In genomic region chr11:83219095-83219494, GRCh38 we compare ENCODE assay signal across 11 cellular contexts. TPM values are rescaled to one million over a fixed set of nuclear protein-coding genes. Genes with fewer than 3 reads are reported as not detected.
A peak's percentile ranks its signal among the peaks of the same experiment; 100 is the strongest.
DNase-seq lines count a peak whose midpoint lies in the region; ATAC-seq and TF ChIP-seq lines count a peak whose summit lies in the region.
"Had no signal": no experiment of that assay in that cellular context is flagged by ENCODE, and none has a peak within 500 bp of the region (broad histone marks: within the 10 kb centered on the region; RNA-seq: fewer than 3 reads in every experiment).

No MANE protein-coding gene starts in this region.

- POLR2A ChIA-PET in A673 (lab: Charles Lee; ENCODE audit: low non-redundant PET) = no interaction called here

- no peaks in the 10 kb centered on the region for H3K36me3 ChIP-seq in A673 (ENCODE audit: insufficient read depth, low read length, poor library complexity, severe bottlenecking)

- H3K27me3 ChIP-seq in A673 (replicated peaks; ENCODE audit: insufficient read depth, low read depth, low read length, poor library complexity) = no peaks in the 10 kb centered on the region
- H3K27me3 ChIP-seq: tibial artery had no signal

- H3K27ac ChIP-seq in A673 (ENCODE audit: low read depth, low read length, poor library complexity, severe bottlenecking) = no peak overlapping the region
- H3K27ac ChIP-seq: tibial artery had no signal

- no TSS peak for BruUV-seq in A673 (replicated peaks; lab: Mats Ljungman, UMichigan)

- no peaks in the 10 kb centered on the region for H3K4me1 ChIP-seq in A673 (ENCODE audit: insufficient read depth, low read length, poor library complexity, severe bottlenecking)
- H3K4me1 ChIP-seq: tibial artery had no signal

- DNase-seq in A673 (ENCODE audit: low spot score) (peak; percentile 37), GM10266 (ENCODE audit: extremely low spot score) (no peak), NCI-H1417 treated with DMSO at 0.1 percent for 48 hours (lab: John Stamatoyannopoulos, UW) (peak; percentile 4), dermis blood vessel endothelial cell (peak; percentile 5), SKM-1 (lab: John Stamatoyannopoulos, UW; ENCODE audit: unreplicated experiment) (no peak), NCI-H2107 treated with DMSO at 0.1 percent for 48 hours (lab: John Stamatoyannopoulos, UW; ENCODE audit: unreplicated experiment) (no peak), NCI-H1436 (lab: John Stamatoyannopoulos, UW) (no peak)
- DNase-seq: NCI-H2029 treated with DMSO at 0.1 percent for 48 hours, tibial artery had no signal

- CTCF ChIA-PET in A673 (lab: Charles Lee) = interaction anchor here (1.1 kb wide), 1 partner anchor 601 kb away, joined by 4 read pairs; no protein-coding TSS in a partner anchor

- no peaks in the 10 kb centered on the region for H3K9me3 ChIP-seq in A673 (ENCODE audit: low read depth, low read length, poor library complexity, severe bottlenecking)
- H3K9me3 ChIP-seq: tibial artery had no signal

- peak; percentile 55 for TF ChIP-seq CTCF in A673 (conservative IDR thresholded peaks at IDR 0.05; ENCODE audit: low read depth, low read length)
- TF ChIP-seq CTCF in GM10266 (IDR thresholded peaks at IDR 0.05; ENCODE audit: control insufficient read depth, insufficient read depth, low read depth, missing control alignments) = peak; percentile 22

- intact Hi-C loops in A673 (cut with micrococcal nuclease; ENCODE audit: unreplicated experiment) = no loop called here

- no peak for ATAC-seq in HG03095 (IDR thresholded peaks at IDR 0.05; ENCODE audit: unreplicated experiment)
- ATAC-seq: activated T-helper 17 cell treated with anti-CD3 and anti-CD28 coated beads, Interleukin-2, amount 50 U/mL, for 72 hours had no signal

- no peak overlapping the region for H3K4me3 ChIP-seq in A673 (ENCODE audit: low read depth, low read length, poor library complexity, severe bottlenecking)
- H3K4me3 ChIP-seq: tibial artery had no signal

RNA-seq across cellular contexts. Expression of gene ANKRD42, which starts 25.6 kb away (rescaled TPM):
- total RNA-seq in A673 (2021) (11.0 and 11.3 TPM in 2 replicates), dermis blood vessel endothelial cell (2.3 and 3.9 TPM in 2 replicates)

Comparison
In these comparisons a context has a peak if more than half of its experiments do, and no peak if none do; other contexts are left out.
1. DNase-seq: peak in A673 (single experiment), NCI-H1417 treated with DMSO at 0.1 percent for 48 hours (single experiment) and dermis blood vessel endothelial cell (single experiment); none in GM10266 (single experiment), SKM-1 (single experiment), NCI-H2107 treated with DMSO at 0.1 percent for 48 hours (single experiment) and NCI-H1436 (single experiment).